1 cellular context compared by ENCODE assay signal in the genomic region with DNA sequence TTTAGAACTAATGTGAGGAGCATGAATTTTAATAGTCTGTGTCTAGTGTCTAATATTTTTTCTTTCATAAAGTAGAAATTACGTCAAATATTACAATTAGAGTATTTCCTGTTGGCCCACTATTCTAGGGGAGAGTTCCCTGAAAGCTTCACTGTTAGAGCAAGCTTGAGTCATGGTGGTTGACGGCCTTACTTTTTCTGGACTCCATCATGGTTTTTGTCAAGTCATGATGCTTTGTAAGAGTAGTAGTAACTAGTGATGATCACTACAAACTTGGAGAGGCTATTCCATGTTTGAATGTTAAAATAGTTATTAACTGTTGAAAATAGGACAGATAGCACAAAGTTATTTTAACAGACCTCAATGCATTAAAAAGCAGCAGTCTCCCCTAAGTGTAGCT.
TF ChIP-seq lines count a peak whose summit lies in the region.

No MANE protein-coding gene starts in this region.

TF ChIP-seq in WTC11, 78 proteins besides CTCF, POLR2A, EP300 and RAD21 (continued from another document):
- TF ChIP-seq, protein P1, sequence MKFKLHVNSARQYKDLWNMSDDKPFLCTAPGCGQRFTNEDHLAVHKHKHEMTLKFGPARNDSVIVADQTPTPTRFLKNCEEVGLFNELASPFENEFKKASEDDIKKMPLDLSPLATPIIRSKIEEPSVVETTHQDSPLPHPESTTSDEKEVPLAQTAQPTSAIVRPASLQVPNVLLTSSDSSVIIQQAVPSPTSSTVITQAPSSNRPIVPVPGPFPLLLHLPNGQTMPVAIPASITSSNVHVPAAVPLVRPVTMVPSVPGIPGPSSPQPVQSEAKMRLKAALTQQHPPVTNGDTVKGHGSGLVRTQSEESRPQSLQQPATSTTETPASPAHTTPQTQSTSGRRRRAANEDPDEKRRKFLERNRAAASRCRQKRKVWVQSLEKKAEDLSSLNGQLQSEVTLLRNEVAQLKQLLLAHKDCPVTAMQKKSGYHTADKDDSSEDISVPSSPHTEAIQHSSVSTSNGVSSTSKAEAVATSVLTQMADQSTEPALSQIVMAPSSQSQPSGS (CRISPR knock-in tag; IDR thresholded peaks at IDR 0.05; ENCODE audit: borderline replicate concordance, low read depth) = no peak
- TF ChIP-seq SP1 (CRISPR knock-in tag; conservative IDR thresholded peaks at IDR 0.05) = no peak
- TF ChIP-seq, protein P2, sequence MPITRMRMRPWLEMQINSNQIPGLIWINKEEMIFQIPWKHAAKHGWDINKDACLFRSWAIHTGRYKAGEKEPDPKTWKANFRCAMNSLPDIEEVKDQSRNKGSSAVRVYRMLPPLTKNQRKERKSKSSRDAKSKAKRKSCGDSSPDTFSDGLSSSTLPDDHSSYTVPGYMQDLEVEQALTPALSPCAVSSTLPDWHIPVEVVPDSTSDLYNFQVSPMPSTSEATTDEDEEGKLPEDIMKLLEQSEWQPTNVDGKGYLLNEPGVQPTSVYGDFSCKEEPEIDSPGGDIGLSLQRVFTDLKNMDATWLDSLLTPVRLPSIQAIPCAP (CRISPR knock-in tag; IDR thresholded peaks at IDR 0.05) = no peak
